ENCODE assay signal across 14 cellular contexts in genomic region chr2:179275280-179276013, GRCh38. TPM values are rescaled to one million over a fixed set of nuclear protein-coding genes. Genes with fewer than 3 reads are reported as not detected.
DNase-seq lines count a peak whose midpoint lies in the region; TF ChIP-seq lines count a peak whose summit lies in the region.
"Had no signal": no experiment of that assay in that cellular context is flagged by ENCODE, and none has a peak within 500 bp of the region (broad histone marks: within the 10 kb centered on the region; RNA-seq: fewer than 3 reads in every experiment).

No MANE protein-coding gene starts in this region.

- TF ChIP-seq EP300 in tibial nerve (IDR thresholded peaks at IDR 0.05): no peak

- TF ChIP-seq POLR2A in tibial nerve (IDR thresholded peaks at IDR 0.05): no peak

- 79 to 87% methylated on average over 4 of the region's 4 CpGs for WGBS in tibial nerve, 2 donors

- peak overlapping the region; percentile 29 to 90 (median 74) for H3K4me2 ChIP-seq in BLaER1 treated with 17β-estradiol and CSF1 and Interleukin-3, amounts not matched to agents 10 nM and 100 nM

- H3K27me3 ChIP-seq in BLaER1 treated with 17β-estradiol and CSF1 and Interleukin-3, amounts not matched to agents 10 nM and 100 nM: no peaks in the 10 kb centered on the region
- H3K27me3 ChIP-seq in dorsolateral prefrontal cortex (no peaks in the 10 kb centered on the region), rectal smooth muscle tissue (ENCODE audit: control insufficient read depth, insufficient read depth, low read length) (no peaks in the 10 kb centered on the region), tibial nerve (no peaks in the 10 kb centered on the region)

- peaks cover 25 to 53% (median 46%) of the 10 kb centered on the region in 10 experiments for H3K4me1 ChIP-seq in BLaER1 treated with 17β-estradiol and CSF1 and Interleukin-3, amounts not matched to agents 10 nM and 100 nM
- H3K4me1 ChIP-seq in rectal smooth muscle tissue (ENCODE audit: control insufficient read depth, insufficient read depth, low read length): peaks cover 10% of the 10 kb centered on the region
- H3K4me1 ChIP-seq in tibial nerve: peaks cover 0 to 55% (median 34%) of the 10 kb centered on the region in 4 donors

- no peak overlapping the region for H3K4me3 Mint-ChIP-seq in activated T-helper 2 cell treated with anti-CD3 and anti-CD28 coated beads, Interferon-gamma antibody, Interleukin-2, Interleukin-4, amounts not matched to agents 10 μg/mL and 5 μg/mL and 100 μg/mL, durations not matched to agents 14 hours and 24 hours and 36 hours (ENCODE audit: low read depth)
- no peak overlapping the region for H3K4me3 Mint-ChIP-seq in glutamatergic neuron (ENCODE audit: unreplicated experiment)
- H3K4me3 Mint-ChIP-seq: activated T-cell treated with anti-CD3 and anti-CD28 coated beads, Interleukin-2, amount 50 U/mL, for 24 hours had no signal

- DNase-seq in HT-29 (ENCODE audit: low spot score): peak; percentile 35
- no peak for DNase-seq in dorsolateral prefrontal cortex
- DNase-seq in activated T-helper 2 cell treated with anti-CD3 and anti-CD28 coated beads, Interferon-gamma antibody, Interleukin-2, Interleukin-4, amounts not matched to agents 10 μg/mL and 5 μg/mL and 100 μg/mL, durations not matched to agents 14 hours and 24 hours and 36 hours (ENCODE audit: low spot score): no peak
- no peak for DNase-seq in NCI-H1092 treated with DMSO at 0.1 percent for 48 hours (lab: John Stamatoyannopoulos, UW)
- no peak for DNase-seq in tibial nerve (ENCODE audit: low spot score in 2 of 2)
- DNase-seq in glutamatergic neuron: no peak
- DNase-seq: activated T-cell treated with anti-CD3 and anti-CD28 coated beads, Interleukin-2, amount 50 U/mL, for 24 hours; amniotic stem cell; NCI-H1930; NCI-H774; stimulated activated naive CD4-positive, alpha-beta T cell treated with Interleukin-2 at 50 U/mL for 16 hours; T1000 had no signal

- peaks cover 6% of the 10 kb centered on the region for H3K4me1 Mint-ChIP-seq in activated T-helper 2 cell treated with anti-CD3 and anti-CD28 coated beads, Interferon-gamma antibody, Interleukin-2, Interleukin-4, amounts not matched to agents 10 μg/mL and 5 μg/mL and 100 μg/mL, durations not matched to agents 14 hours and 24 hours and 36 hours (ENCODE audit: low read depth)
- H3K4me1 Mint-ChIP-seq in glutamatergic neuron (ENCODE audit: low read depth, unreplicated experiment): no peaks in the 10 kb centered on the region

- peak overlapping the region in 2 of 10 experiments; percentile 10 to 35; a peak in 2 of 20 replicates for H3K4me3 ChIP-seq in BLaER1 treated with 17β-estradiol and CSF1 and Interleukin-3, amounts not matched to agents 10 nM and 100 nM
- H3K4me3 ChIP-seq in dorsolateral prefrontal cortex (no peak overlapping the region), rectal smooth muscle tissue (ENCODE audit: low read length) (no peak overlapping the region), tibial nerve (no peak overlapping the region)

- intact Hi-C loops in dorsolateral prefrontal cortex (cut with DNase I): loop anchor here in 1 of 2 donors (10.0 kb wide), 1 partner anchor 59 kb away; no protein-coding TSS in a partner anchor
- intact Hi-C loops in activated T-helper 2 cell treated with anti-CD3 and anti-CD28 coated beads, Interferon-gamma antibody, Interleukin-2, Interleukin-4, amounts not matched to agents 10 μg/mL and 5 μg/mL and 100 μg/mL, durations not matched to agents 14 hours and 24 hours and 36 hours (cut with micrococcal nuclease): no loop called here

- TF ChIP-seq CTCF in dorsolateral prefrontal cortex (IDR thresholded peaks at IDR 0.05 in 54 of 56, conservative IDR thresholded peaks at IDR 0.05 in 2 of 56; ENCODE audit: low read depth in 1 of 56, partially characterized antibody in 56 of 56): no peak
- no peak for TF ChIP-seq CTCF in tibial nerve (IDR thresholded peaks at IDR 0.05)
- no peak for TF ChIP-seq CTCF in glutamatergic neuron (IDR thresholded peaks at IDR 0.05; ENCODE audit: partially characterized antibody, unreplicated experiment)

- no peaks in the 10 kb centered on the region for H3K36me3 ChIP-seq in BLaER1 treated with 17β-estradiol and CSF1 and Interleukin-3, amounts not matched to agents 10 nM and 100 nM
- H3K36me3 ChIP-seq in rectal smooth muscle tissue (ENCODE audit: control insufficient read depth, insufficient read depth, low read length) (no peaks in the 10 kb centered on the region), tibial nerve (no peaks in the 10 kb centered on the region)

- H3K27ac Mint-ChIP-seq in activated T-helper 2 cell treated with anti-CD3 and anti-CD28 coated beads, Interferon-gamma antibody, Interleukin-2, Interleukin-4, amounts not matched to agents 10 μg/mL and 5 μg/mL and 100 μg/mL, durations not matched to agents 14 hours and 24 hours and 36 hours: no peak overlapping the region
- H3K27ac Mint-ChIP-seq in glutamatergic neuron (ENCODE audit: unreplicated experiment): no peak overlapping the region
- H3K27ac Mint-ChIP-seq: activated T-cell treated with anti-CD3 and anti-CD28 coated beads, Interleukin-2, amount 50 U/mL, for 24 hours had no signal

- no peaks in the 10 kb centered on the region for H3K9me3 Mint-ChIP-seq in activated T-helper 2 cell treated with anti-CD3 and anti-CD28 coated beads, Interferon-gamma antibody, Interleukin-2, Interleukin-4, amounts not matched to agents 10 μg/mL and 5 μg/mL and 100 μg/mL, durations not matched to agents 14 hours and 24 hours and 36 hours
- no peaks in the 10 kb centered on the region for H3K9me3 Mint-ChIP-seq in glutamatergic neuron (ENCODE audit: unreplicated experiment)
- H3K9me3 Mint-ChIP-seq: activated T-cell treated with anti-CD3 and anti-CD28 coated beads, Interleukin-2, amount 50 U/mL, for 24 hours had no signal

- H4K20me1 ChIP-seq in BLaER1 treated with 17β-estradiol and CSF1 and Interleukin-3, amounts not matched to agents 10 nM and 100 nM: no peaks in the 10 kb centered on the region

- peak overlapping the region in 9 of 11 experiments; percentile 3 to 77 (median 44); a peak in 15 of 22 replicates for H3K27ac ChIP-seq in BLaER1 treated with 17β-estradiol and CSF1 and Interleukin-3, amounts not matched to agents 10 nM and 100 nM
- H3K27ac ChIP-seq in dorsolateral prefrontal cortex (peak overlapping the region in 37 of 59 donors; percentile 1 to 98 (median 91)), rectal smooth muscle tissue (ENCODE audit: low read depth, low read length) (peak overlapping the region; percentile 21), tibial nerve (peak overlapping the region in 2 of 4 donors; percentile 85 to 90)

- peaks cover 21% of the 10 kb centered on the region for H3K27me3 Mint-ChIP-seq in activated T-helper 2 cell treated with anti-CD3 and anti-CD28 coated beads, Interferon-gamma antibody, Interleukin-2, Interleukin-4, amounts not matched to agents 10 μg/mL and 5 μg/mL and 100 μg/mL, durations not matched to agents 14 hours and 24 hours and 36 hours (ENCODE audit: low read depth)
- no peaks in the 10 kb centered on the region for H3K27me3 Mint-ChIP-seq in glutamatergic neuron (ENCODE audit: unreplicated experiment)
- H3K27me3 Mint-ChIP-seq: activated T-cell treated with anti-CD3 and anti-CD28 coated beads, Interleukin-2, amount 50 U/mL, for 24 hours had no signal

- no peaks in the 10 kb centered on the region for H3K36me3 Mint-ChIP-seq in activated T-helper 2 cell treated with anti-CD3 and anti-CD28 coated beads, Interferon-gamma antibody, Interleukin-2, Interleukin-4, amounts not matched to agents 10 μg/mL and 5 μg/mL and 100 μg/mL, durations not matched to agents 14 hours and 24 hours and 36 hours (ENCODE audit: low read depth)
- no peaks in the 10 kb centered on the region for H3K36me3 Mint-ChIP-seq in glutamatergic neuron (ENCODE audit: unreplicated experiment)

- peak overlapping the region in 3 of 11 experiments; percentile 9 to 40 (median 17); a peak in 4 of 22 replicates for H3K9ac ChIP-seq in BLaER1 treated with 17β-estradiol and CSF1 and Interleukin-3, amounts not matched to agents 10 nM and 100 nM
- no peak overlapping the region for H3K9ac ChIP-seq in rectal smooth muscle tissue (ENCODE audit: low read length)

- H3K9me3 ChIP-seq in BLaER1 treated with 17β-estradiol and CSF1 and Interleukin-3, amounts not matched to agents 10 nM and 100 nM (replicated peaks in 1 of 11): peaks cover 0 to 9% (median 0%) of the 10 kb centered on the region in 11 experiments; a peak in 6 of 22 replicates
- no peaks in the 10 kb centered on the region for H3K9me3 ChIP-seq in tibial nerve

RNA-seq across cellular contexts. Expression of gene SESTD1, which starts 10.8 kb away (rescaled TPM):
- total RNA-seq in HT-29 (2014; rRNA removed; shearing (Covaris generic)): 0.97 and 7.0 TPM in 2 replicates
- total RNA-seq in dorsolateral prefrontal cortex: 100 to 1,000 TPM in 108 of 120 experiments, 10 to 100 TPM in 12; 76.4 to 194 (median 123) TPM
- total RNA-seq in activated T-helper 2 cell treated with anti-CD3 and anti-CD28 coated beads, Interferon-gamma antibody, Interleukin-2, Interleukin-4, amounts not matched to agents 10 μg/mL and 5 μg/mL and 100 μg/mL, durations not matched to agents 14 hours and 24 hours and 36 hours: 9.8 and 14.3 TPM in 2 replicates
- total RNA-seq in tibial nerve: 10 to 100 TPM; 62.1 to 82.4 (median 73.1) TPM
- 152 TPM for total RNA-seq in glutamatergic neuron (ENCODE audit: unreplicated experiment)
